Comparison of ENCODE assay signal across 9 cellular contexts in the genomic region with DNA sequence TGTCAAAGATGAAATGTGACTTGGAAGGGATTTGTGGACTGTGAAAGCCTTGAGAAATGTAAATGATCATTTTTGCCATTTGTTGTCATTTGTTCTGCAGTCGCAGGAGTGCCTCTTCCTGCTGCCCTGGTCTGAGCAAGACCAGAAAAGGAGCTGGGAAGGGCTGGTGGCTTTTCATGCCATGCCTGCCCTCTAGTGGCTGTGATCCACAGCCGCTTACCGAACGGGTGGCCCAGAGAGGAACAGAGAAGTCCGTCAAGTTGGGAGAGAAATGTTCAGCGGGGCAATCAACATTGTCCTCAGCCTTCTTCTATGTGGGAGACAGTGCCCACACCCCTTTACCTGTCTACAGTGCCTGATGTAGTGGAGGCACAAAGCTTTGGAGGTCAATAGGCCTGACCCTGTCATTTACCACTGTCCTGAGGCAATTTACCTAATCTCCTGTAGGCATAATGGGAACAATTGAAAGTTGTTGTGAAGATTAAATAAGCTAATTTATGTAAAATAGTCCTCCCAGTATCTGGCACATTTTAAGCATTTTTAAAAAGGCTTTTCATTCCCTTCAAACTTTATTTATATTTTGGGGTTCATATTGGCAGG.
DNase-seq lines count a peak whose midpoint lies in the region; ATAC-seq and TF ChIP-seq lines count a peak whose summit lies in the region.
"Had no signal": no experiment of that assay in that cellular context is flagged by ENCODE, and none has a peak within 500 bp of the region (broad histone marks: within the 10 kb centered on the region; RNA-seq: fewer than 3 reads in every experiment).

No MANE protein-coding gene starts in this region.

- intact Hi-C loops in activated B cell treated with CpG ODN at 0.5 μM for 24 hours (cut with micrococcal nuclease) = loop anchor here (1.0 kb wide), 2 partner anchors 225 to 263 kb away; a partner anchor contains a TSS
- intact Hi-C loops in lower leg skin (cut with DNase I; ENCODE audit: low total_unique reads) = loop anchor here (10.0 kb wide), 1 partner anchor 189 kb away; no protein-coding TSS in a partner anchor

- no peaks in the 10 kb centered on the region for H3K36me3 Mint-ChIP-seq in activated B cell treated with CpG ODN at 0.5 μM for 24 hours (ENCODE audit: low read depth)

- no peak for TF ChIP-seq POLR2A in lower leg skin (IDR thresholded peaks at IDR 0.05)

- POLR2A ChIA-PET in BJ (lab: Charles Lee) = no interaction called here
- POLR2A ChIA-PET in activated B cell treated with CpG ODN at 0.5 μM for 24 hours (lab: Charles Lee) = no interaction called here

- CTCF ChIA-PET in BJ (lab: Yijun Ruan, JAX) = interaction anchor here (0.6 to 9.1 kb wide), 38 partner anchors 9 to 405 kb away, joined by 3 to 168 read pairs (median 4); a partner anchor contains a TSS
- CTCF ChIA-PET in activated B cell treated with CpG ODN at 0.5 μM for 24 hours (lab: Charles Lee) = interaction anchor here (0.5 to 3.7 kb wide), 12 partner anchors 10 to 317 kb away, joined by 3 to 37 read pairs (median 4); a partner anchor contains a TSS

- DNase-seq in BJ (ENCODE audit: low read depth) (no peak), NCI-H2196 treated with DMSO at 0.1 percent for 48 hours (lab: John Stamatoyannopoulos, UW; ENCODE audit: unreplicated experiment) (peak; percentile 13), activated B cell treated with CpG ODN at 0.5 μM for 24 hours (peak; percentile 24), coronary artery (ENCODE audit: low spot score) (no peak), lower leg skin (ENCODE audit: low spot score in 2 of 2) (peak; percentile 70 to 93)
- peak; percentile 14 for DNase-seq in stimulated activated CD8-positive, alpha-beta memory T cell treated with anti-CD3 and anti-CD28 coated beads, Interleukin-12 subunit alpha, Interleukin-12 subunit beta, amount 100 ng/mL, for 1 hour (ENCODE audit: low read depth)

- peaks cover 2% of the 10 kb centered on the region for H3K27me3 Mint-ChIP-seq in activated B cell treated with CpG ODN at 0.5 μM for 24 hours

- H3K27me3 ChIP-seq in BJ (ENCODE audit: control insufficient read depth, insufficient read depth, low read length) = peaks cover 2% of the 10 kb centered on the region

- no peaks in the 10 kb centered on the region for H3K4me1 Mint-ChIP-seq in activated B cell treated with CpG ODN at 0.5 μM for 24 hours

- no peak overlapping the region for H3K4me3 Mint-ChIP-seq in activated B cell treated with CpG ODN at 0.5 μM for 24 hours

- no peaks in the 10 kb centered on the region for H3K36me3 ChIP-seq in BJ (ENCODE audit: control insufficient read depth, insufficient read depth, low read length)

- TF ChIP-seq CTCF in BJ (IDR thresholded peaks at IDR 0.05; ENCODE audit: insufficient read depth, low read depth, low read length) (peak; percentile 96), activated B cell treated with CpG ODN at 0.5 μM for 24 hours (IDR thresholded peaks at IDR 0.05) (no peak), coronary artery (IDR thresholded peaks at IDR 0.05) (peak; percentile 55), lower leg skin (IDR thresholded peaks at IDR 0.05) (peak in 1 of 3 donors; percentile 28)

- ATAC-seq in GM18907 (IDR thresholded peaks at IDR 0.05; ENCODE audit: unreplicated experiment) (peak; percentile 98), HG03095 (IDR thresholded peaks at IDR 0.05; ENCODE audit: unreplicated experiment) (peak; percentile 90), activated B cell treated with CpG ODN at 0.5 μM for 24 hours (ENCODE audit: low read depth) (peak; percentile 75)

- H3K27ac Mint-ChIP-seq in activated B cell treated with CpG ODN at 0.5 μM for 24 hours = no peak overlapping the region

- H3K9me3 Mint-ChIP-seq in activated B cell treated with CpG ODN at 0.5 μM for 24 hours = no peaks in the 10 kb centered on the region

- WGBS in lower leg skin, 2 donors = 3 to 4% methylated on average over 6 of the region's 6 CpGs

- H3K4me3 ChIP-seq in BJ (ENCODE audit: low read depth, low read length) = no peak overlapping the region
- H3K4me3 ChIP-seq in coronary artery = no peak overlapping the region
- H3K4me3 ChIP-seq in lower leg skin (ENCODE audit: low read depth, poor library complexity, severe bottlenecking) = no peak overlapping the region
- H3K4me3 ChIP-seq: SK-N-MC had no signal

- H3K27ac ChIP-seq in coronary artery = no peak overlapping the region
- H3K27ac ChIP-seq: SK-N-MC had no signal

Comparison
In these comparisons a context has a peak if more than half of its experiments do, and no peak if none do; other contexts are left out.
1. DNase-seq: peak in NCI-H2196 treated with DMSO at 0.1 percent for 48 hours (single experiment), activated B cell treated with CpG ODN at 0.5 μM for 24 hours (single experiment), lower leg skin (2 of 2) and stimulated activated CD8-positive, alpha-beta memory T cell treated with anti-CD3 and anti-CD28 coated beads, Interleukin-12 subunit alpha, Interleukin-12 subunit beta, amount 100 ng/mL, for 1 hour (single experiment); none in BJ (single experiment) and coronary artery (single experiment).
2. Peak in every context shown above with its lines, with median percentiles within 50 percentile points of each other: ATAC-seq.